Comparison of ENCODE assay signal across 8 cellular contexts in the genomic region with DNA sequence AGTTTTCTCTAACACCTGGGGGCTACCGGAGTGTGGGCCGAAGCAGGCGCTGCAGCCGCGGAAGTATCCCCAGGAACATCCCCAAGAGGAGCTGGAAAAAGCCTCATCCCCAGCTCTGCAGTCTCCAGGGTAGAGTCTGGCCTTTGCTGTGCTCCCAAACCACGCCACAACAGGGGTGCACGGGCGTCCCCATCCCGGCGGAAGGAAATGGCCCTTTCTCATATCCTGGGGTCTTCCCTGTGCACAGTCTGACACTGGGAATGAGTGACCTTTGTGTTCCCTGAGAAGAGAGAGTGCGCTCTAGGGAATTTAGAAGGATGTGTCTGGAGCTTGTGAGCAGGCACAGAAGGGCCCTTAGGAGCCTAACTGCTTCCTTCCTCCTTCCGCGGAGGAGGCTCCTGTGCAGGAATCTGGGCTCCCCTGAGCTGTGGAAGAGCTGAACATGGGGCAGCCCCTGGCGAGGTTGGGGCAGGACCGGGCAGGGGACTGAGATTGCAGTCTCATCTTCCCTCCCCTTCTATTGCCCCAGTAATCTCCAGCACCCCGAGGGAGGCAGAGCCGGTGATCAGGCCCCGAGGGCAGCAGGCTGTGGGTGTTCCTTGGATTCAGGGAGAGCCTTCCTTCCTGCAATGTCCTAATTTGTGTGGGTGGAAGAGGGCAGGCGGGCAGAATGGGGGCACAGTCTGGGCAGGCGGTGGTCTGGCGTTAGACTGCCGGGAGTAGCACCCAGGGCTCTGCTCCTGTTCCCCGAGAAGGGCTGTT. TPM values are rescaled to one million over a fixed set of nuclear protein-coding genes. Genes with fewer than 3 reads are reported as not detected.
DNase-seq lines count a peak whose midpoint lies in the region; ATAC-seq and TF ChIP-seq lines count a peak whose summit lies in the region.

No MANE protein-coding gene starts in this region.

- DNase-seq in T-cell (no peak), NCI-H2107 (lab: John Stamatoyannopoulos, UW) (no peak), NCI-H2081 treated with DMSO at 0.1 percent for 48 hours (lab: John Stamatoyannopoulos, UW) (no peak), cortex of kidney (lab: John Stamatoyannopoulos, UW) (no peak)

- no peaks in the 10 kb centered on the region for H3K27me3 Mint-ChIP-seq in T-cell

- 64% methylated on average over 5 of the region's 23 CpGs; no CpG with 5 or more reads in 1 of the 2 donors for WGBS in gastroesophageal sphincter (ENCODE audit: low coverage in 1 of 2), 2 donors

- no peak for TF ChIP-seq POLR2A in gastroesophageal sphincter (IDR thresholded peaks at IDR 0.05)

- H3K36me3 Mint-ChIP-seq in T-cell, result peaks cover 11% of the 10 kb centered on the region

- peaks cover 0 to 59% (median 16%) of the 10 kb centered on the region in 3 donors for H3K4me1 ChIP-seq in gastroesophageal sphincter

- H3K9me3 Mint-ChIP-seq in T-cell, result no peaks in the 10 kb centered on the region

- no peak for TF ChIP-seq EP300 in gastroesophageal sphincter (IDR thresholded peaks at IDR 0.05)

- CTCF ChIA-PET in T-cell (lab: Charles Lee), result interaction anchor here (1.1 to 1.9 kb wide), 4 partner anchors 13 to 36 kb away, joined by 3 to 6 read pairs (median 6); a partner anchor contains a TSS

- ATAC-seq in GM21723 (IDR thresholded peaks at IDR 0.05; ENCODE audit: unreplicated experiment) (peak; percentile 0), T-cell (replicated peaks in 1 of 4) (no peak), gastroesophageal sphincter (no peak), GM21390 (IDR thresholded peaks at IDR 0.05; ENCODE audit: unreplicated experiment) (no peak)

- H3K4me3 ChIP-seq in gastroesophageal sphincter (peak overlapping the region; percentile 73 to 75), skin epidermis (peak overlapping the region; percentile 56 to 89 (median 78))

- H3K36me3 ChIP-seq in gastroesophageal sphincter, result peaks cover 0 to 48% of the 10 kb centered on the region in 2 donors

- H3K9me3 ChIP-seq in gastroesophageal sphincter, result no peaks in the 10 kb centered on the region

- POLR2A ChIA-PET in T-cell (lab: Charles Lee), result interaction anchor here in 1 of 2 donors (0.6 to 1.2 kb wide), 2 partner anchors 15 to 34 kb away, joined by 3 read pairs; no protein-coding TSS in a partner anchor

- H3K27me3 ChIP-seq in gastroesophageal sphincter, result no peaks in the 10 kb centered on the region

- H3K27ac ChIP-seq in gastroesophageal sphincter (peak overlapping the region in 3 of 4 donors; percentile 92 to 95 (median 94)), skin epidermis (peak overlapping the region in 20 of 21 experiments; percentile 84 to 98 (median 96))

- peak overlapping the region; percentile 92 to 96 (median 95) for H3K4me3 Mint-ChIP-seq in T-cell

- peaks cover 53 to 62% (median 61%) of the 10 kb centered on the region in 3 donors for H3K4me1 Mint-ChIP-seq in T-cell

- peak overlapping the region; percentile 95 to 96 for H3K27ac Mint-ChIP-seq in T-cell

- no peak for TF ChIP-seq CTCF in gastroesophageal sphincter (IDR thresholded peaks at IDR 0.05)

RNA-seq across cellular contexts. Expression of a gene that starts 1.3 kb away (rescaled TPM):
- total RNA-seq in T-cell (100 to 1,000 TPM in 3 of 5 donors, 10 to 100 TPM in 2; 64.0 to 110 (median 101) TPM), gastroesophageal sphincter (100 to 1,000 TPM in 2 of 4 donors, 10 to 100 TPM in 2; 72.7 to 132 (median 102) TPM)

RNA-seq across cellular contexts. Expression of a gene that starts 9.2 kb away (rescaled TPM):
- total RNA-seq in T-cell (1 to 10 TPM; 1.9 to 8.6 (median 6.3) TPM), gastroesophageal sphincter (10 to 100 TPM in 2 of 4 donors, 1 to 10 TPM in 2; 5.3 to 12.5 (median 10.5) TPM)

RNA-seq across cellular contexts. Expression of a gene that starts 28.5 kb away (rescaled TPM):
- total RNA-seq in T-cell (1 to 10 TPM in 3 of 5 donors, not detected in 2; 2.7 to 3.2 (median 2.7) TPM), gastroesophageal sphincter (100 to 1,000 TPM; 152 to 341 (median 157) TPM)

RNA-seq across cellular contexts. Expression of a gene that starts 46.6 kb away (rescaled TPM):
- total RNA-seq in T-cell (10 to 100 TPM in 4 of 5 donors, 1 to 10 TPM in 1; 9.2 to 14.6 (median 12.4) TPM), gastroesophageal sphincter (1 to 10 TPM; 6.4 to 10.0 (median 8.1) TPM)

RNA-seq across cellular contexts. Expression of a gene that starts 46.8 kb away (rescaled TPM):
- total RNA-seq in T-cell (10 to 100 TPM in 4 of 5 donors, 1 to 10 TPM in 1; 8.8 to 21.4 (median 16.6) TPM), gastroesophageal sphincter (10 to 100 TPM in 2 of 4 donors, 1 to 10 TPM in 2; 7.1 to 25.1 (median 14.0) TPM)

Comparison
In these comparisons a context has a peak if more than half of its experiments do, and no peak if none do; other contexts are left out.
1. RNA of a gene that starts 28.5 kb away (total RNA-seq): 152 to 341 TPM in gastroesophageal sphincter; 2.7 to 3.2 TPM in T-cell; every median in the first group is over 10 times any median in the second.